In the genomic region with DNA sequence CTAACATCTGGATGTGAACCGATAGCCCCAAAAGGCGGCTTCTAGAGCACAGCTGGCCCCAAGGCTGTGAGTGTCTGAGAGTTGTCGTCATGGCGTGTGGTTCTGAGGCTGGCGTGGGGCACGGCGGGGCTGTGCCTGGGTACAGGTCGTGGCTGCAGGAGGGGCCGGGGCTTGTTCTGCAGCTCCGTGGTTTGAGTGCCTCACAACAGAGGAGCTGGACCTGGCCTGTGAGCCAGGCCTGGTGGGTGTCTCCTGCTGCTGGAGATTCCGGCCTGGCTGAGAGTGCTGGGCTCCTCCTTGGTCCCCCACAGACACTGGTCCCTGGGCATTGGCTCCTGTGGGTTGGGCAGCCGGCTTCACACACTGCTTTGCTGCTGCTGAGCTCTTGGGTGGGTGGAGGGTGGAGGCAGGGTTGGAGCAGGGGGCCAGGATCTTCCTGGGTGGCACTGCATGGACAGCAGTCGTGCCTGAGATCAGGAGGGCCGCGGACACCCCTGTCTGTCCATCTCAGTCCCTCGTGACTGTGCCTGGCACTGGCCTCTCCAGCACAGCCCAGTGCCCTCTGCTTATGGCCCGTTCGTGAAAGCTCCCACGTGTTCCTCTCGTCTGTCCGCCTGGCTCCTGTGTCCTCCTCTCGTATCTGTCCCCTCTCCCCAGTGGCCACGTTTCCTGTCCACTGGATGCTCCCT, we compare ENCODE assay signal across 19 cellular contexts. TPM values are rescaled to one million over a fixed set of nuclear protein-coding genes. Genes with fewer than 3 reads are reported as not detected.
A peak's percentile ranks its signal among the peaks of the same experiment; 100 is the strongest.
DNase-seq lines count a peak whose midpoint lies in the region; ATAC-seq and TF ChIP-seq lines count a peak whose summit lies in the region.
"Had no signal": no experiment of that assay in that cellular context is flagged by ENCODE, and none has a peak within 500 bp of the region (broad histone marks: within the 10 kb centered on the region; RNA-seq: fewer than 3 reads in every experiment).

No MANE protein-coding gene starts in this region.

- H3K4me1 ChIP-seq in RWPE2 (ENCODE audit: insufficient read depth, poor library complexity, severe bottlenecking): no peaks in the 10 kb centered on the region

- no peak overlapping the region for H3K4me3 ChIP-seq in RWPE2 (ENCODE audit: severe bottlenecking)

- peaks cover 14% of the 10 kb centered on the region for H3K4me1 Mint-ChIP-seq in central memory CD8-positive, alpha-beta T cell
- peaks cover 16 to 18% of the 10 kb centered on the region in 2 donors for H3K4me1 Mint-ChIP-seq in stimulated activated naive B cell treated with anti-CD40 and anti-IgM and Interleukin-4, amounts not matched to agents 10 μg/mL and 1 μg/mL and 100 μg/mL, for 72 hours
- peaks cover 5% of the 10 kb centered on the region for H3K4me1 Mint-ChIP-seq in endothelial cell (ENCODE audit: unreplicated experiment)

- H3K27ac Mint-ChIP-seq in central memory CD8-positive, alpha-beta T cell (ENCODE audit: low read depth): no peak overlapping the region
- no peak overlapping the region for H3K27ac Mint-ChIP-seq in stimulated activated naive B cell treated with anti-CD40 and anti-IgM and Interleukin-4, amounts not matched to agents 10 μg/mL and 1 μg/mL and 100 μg/mL, for 72 hours
- no peak overlapping the region for H3K27ac Mint-ChIP-seq in endothelial cell (ENCODE audit: unreplicated experiment)

- no peak overlapping the region for H3K27ac ChIP-seq in RWPE2 (ENCODE audit: poor library complexity, severe bottlenecking)
- H3K27ac ChIP-seq: HL-60 had no signal

- no peak for ATAC-seq in RWPE2 (ENCODE audit: low read depth)
- ATAC-seq in central memory CD8-positive, alpha-beta T cell (replicated peaks; ENCODE audit: extremely low read depth, poor library complexity, severe bottlenecking): no peak
- no peak for ATAC-seq in stimulated activated naive B cell treated with anti-CD40 and anti-IgM and Interleukin-4, amounts not matched to agents 10 μg/mL and 1 μg/mL and 100 μg/mL, for 72 hours (replicated peaks)
- ATAC-seq: PC-3 had no signal

- H3K27me3 ChIP-seq in RWPE2 (ENCODE audit: insufficient read depth, poor library complexity, severe bottlenecking): no peaks in the 10 kb centered on the region

- DNase-seq in RWPE2 (ENCODE audit: low spot score): peak; percentile 66
- DNase-seq in central memory CD8-positive, alpha-beta T cell (ENCODE audit: low spot score in 2 of 2): no peak
- peak; percentile 61 for DNase-seq in medulla oblongata (ENCODE audit: extremely low spot score)
- no peak for DNase-seq in stimulated activated naive B cell treated with anti-CD40 and anti-IgM and Interleukin-4, amounts not matched to agents 10 μg/mL and 1 μg/mL and 100 μg/mL, for 72 hours
- no peak for DNase-seq in AG08395 (ENCODE audit: low spot score)
- DNase-seq in endothelial cell (ENCODE audit: low spot score): no peak
- DNase-seq in activated T-cell treated with anti-CD3 and anti-CD28 coated beads, Interleukin-2, amount 50 U/mL, for 1 hour: no peak
- DNase-seq: AML-193, DMS 273 treated with DMSO at 0.1 percent for 48 hours, HCEC 1CT, NCI-H1092 treated with DMSO at 0.1 percent for 48 hours, NCI-H146, NCI-H2029 treated with DMSO at 0.1 percent for 48 hours, NCI-H2171, NCI-H526, PC-3, RPMI8226 had no signal

- H3K9me3 Mint-ChIP-seq in central memory CD8-positive, alpha-beta T cell: no peaks in the 10 kb centered on the region
- H3K9me3 Mint-ChIP-seq in stimulated activated naive B cell treated with anti-CD40 and anti-IgM and Interleukin-4, amounts not matched to agents 10 μg/mL and 1 μg/mL and 100 μg/mL, for 72 hours: no peaks in the 10 kb centered on the region
- no peaks in the 10 kb centered on the region for H3K9me3 Mint-ChIP-seq in endothelial cell (ENCODE audit: unreplicated experiment)

- H3K9me3 ChIP-seq in RWPE2 (ENCODE audit: severe bottlenecking): no peaks in the 10 kb centered on the region

- H3K36me3 ChIP-seq in RWPE2 (ENCODE audit: low read depth): no peaks in the 10 kb centered on the region

- peaks cover 2% of the 10 kb centered on the region for H3K36me3 Mint-ChIP-seq in central memory CD8-positive, alpha-beta T cell (ENCODE audit: insufficient read depth)
- peaks cover 12 to 21% of the 10 kb centered on the region in 2 donors for H3K36me3 Mint-ChIP-seq in stimulated activated naive B cell treated with anti-CD40 and anti-IgM and Interleukin-4, amounts not matched to agents 10 μg/mL and 1 μg/mL and 100 μg/mL, for 72 hours
- H3K36me3 Mint-ChIP-seq in endothelial cell (ENCODE audit: low read depth, unreplicated experiment): peaks cover 5% of the 10 kb centered on the region

- TF ChIP-seq CTCF in RWPE2 (IDR thresholded peaks at IDR 0.05; ENCODE audit: poor library complexity, severe bottlenecking) (no peak), endothelial cell (IDR thresholded peaks at IDR 0.05; ENCODE audit: unreplicated experiment) (no peak)

- no peaks in the 10 kb centered on the region for H3K27me3 Mint-ChIP-seq in central memory CD8-positive, alpha-beta T cell
- H3K27me3 Mint-ChIP-seq in stimulated activated naive B cell treated with anti-CD40 and anti-IgM and Interleukin-4, amounts not matched to agents 10 μg/mL and 1 μg/mL and 100 μg/mL, for 72 hours: no peaks in the 10 kb centered on the region
- H3K27me3 Mint-ChIP-seq in endothelial cell (ENCODE audit: unreplicated experiment): peaks cover 13% of the 10 kb centered on the region

- peak overlapping the region; percentile 36 for H3K4me3 Mint-ChIP-seq in central memory CD8-positive, alpha-beta T cell
- H3K4me3 Mint-ChIP-seq in stimulated activated naive B cell treated with anti-CD40 and anti-IgM and Interleukin-4, amounts not matched to agents 10 μg/mL and 1 μg/mL and 100 μg/mL, for 72 hours: peak overlapping the region; percentile 13 to 17
- H3K4me3 Mint-ChIP-seq in endothelial cell (ENCODE audit: unreplicated experiment): no peak overlapping the region

RNA-seq across cellular contexts. Expression of gene TEX22, which starts 31.8 kb away (rescaled TPM):
- total RNA-seq in endothelial cell (ENCODE audit: unreplicated experiment): 1.1 TPM
- total RNA-seq: HT1080 had no signal

RNA-seq across cellular contexts. Expression of gene PACS2, which starts 52.0 kb away (rescaled TPM):
- total RNA-seq in endothelial cell (ENCODE audit: unreplicated experiment): 113 TPM

RNA-seq across cellular contexts. Expression of gene MTA1, which starts 53.1 kb away (rescaled TPM):
- total RNA-seq in endothelial cell (ENCODE audit: unreplicated experiment): 150 TPM

Comparison
In these comparisons a context has a peak if more than half of its experiments do, and no peak if none do; other contexts are left out.
1. DNase-seq: peak in RWPE2 (single experiment) and medulla oblongata (single experiment); none in central memory CD8-positive, alpha-beta T cell (0 of 2), stimulated activated naive B cell treated with anti-CD40 and anti-IgM and Interleukin-4, amounts not matched to agents 10 μg/mL and 1 μg/mL and 100 μg/mL, for 72 hours (single experiment), AG08395 (single experiment), endothelial cell (single experiment) and activated T-cell treated with anti-CD3 and anti-CD28 coated beads, Interleukin-2, amount 50 U/mL, for 1 hour (single experiment).